ENCODE assay signal across 10 cellular contexts in genomic region chr15:74179983-74180688, GRCh38. TPM values are rescaled to one million over a fixed set of nuclear protein-coding genes. Genes with fewer than 3 reads are reported as not detected.
A peak's percentile ranks its signal among the peaks of the same experiment; 100 is the strongest.
DNase-seq lines count a peak whose midpoint lies in the region; ATAC-seq and TF ChIP-seq lines count a peak whose summit lies in the region.
"Had no signal": no experiment of that assay in that cellular context is flagged by ENCODE, and none has a peak within 500 bp of the region (broad histone marks: within the 10 kb centered on the region; RNA-seq: fewer than 3 reads in every experiment).

No MANE protein-coding gene starts in this region.

- ATAC-seq in GM21723 (IDR thresholded peaks at IDR 0.05; ENCODE audit: unreplicated experiment): no peak

- H3K4me3 ChIP-seq in ascending aorta (no peak overlapping the region), left ventricle myocardium inferior (peak overlapping the region; percentile 11), skeletal muscle tissue (ENCODE audit: low read length in 3 of 3) (peak overlapping the region in 1 of 3 donors; percentile 29)

- H3K27me3 Mint-ChIP-seq in H9 (ENCODE audit: low read depth) (peaks cover 30% of the 10 kb centered on the region), type B pancreatic cell (peaks cover 14% of the 10 kb centered on the region)
- H3K27me3 Mint-ChIP-seq: activated CD4-positive, alpha-beta T cell treated with anti-CD3 and anti-CD28 coated beads, Interleukin-2, amount 10 ng/mL, durations not matched to agents 24 days and 14 days had no signal

- WGBS in H9 (ENCODE audit: extremely low coverage, insufficient read length, low lambda C conversion rate): no CpG with 5 or more reads among the region's 13 CpGs

- no peak overlapping the region for H3K56ac ChIP-seq in H9 (ENCODE audit: insufficient read length, low read depth, low read length)

- DNase-seq in H9: no peak
- peak in 1 of 2 donors; percentile 7 for DNase-seq in ascending aorta (ENCODE audit: low spot score in 2 of 2)
- peak; percentile 44 for DNase-seq in left ventricle myocardium inferior
- DNase-seq in retina: no peak
- DNase-seq in type B pancreatic cell (ENCODE audit: extremely low spot score, unreplicated experiment): no peak
- no peak for DNase-seq in caudate nucleus (lab: John Stamatoyannopoulos, UW)
- DNase-seq: activated CD4-positive, alpha-beta T cell treated with anti-CD3 and anti-CD28 coated beads, Interleukin-2, amount 10 ng/mL, durations not matched to agents 24 days and 14 days had no signal

- no peaks in the 10 kb centered on the region for H3K4me1 ChIP-seq in H9 (ENCODE audit: insufficient read depth, low read length)
- peaks cover 35 to 51% of the 10 kb centered on the region in 2 donors for H3K4me1 ChIP-seq in ascending aorta
- peaks cover 51% of the 10 kb centered on the region for H3K4me1 ChIP-seq in left ventricle myocardium inferior
- H3K4me1 ChIP-seq in skeletal muscle tissue (ENCODE audit: control insufficient read depth in 3 of 3, insufficient read depth in 3 of 3, low read length in 3 of 3): peaks cover 36 to 53% (median 47%) of the 10 kb centered on the region in 3 donors

- H3K4ac ChIP-seq in H9 (ENCODE audit: low read depth, low read length): no peak overlapping the region

- H3K79me2 ChIP-seq in H9 (ENCODE audit: insufficient read depth, low read length): no peaks in the 10 kb centered on the region

- H3K27me3 ChIP-seq in H9 (ENCODE audit: insufficient read depth, low read length) (no peaks in the 10 kb centered on the region), ascending aorta (no peaks in the 10 kb centered on the region), left ventricle myocardium inferior (ENCODE audit: low read depth) (no peaks in the 10 kb centered on the region), skeletal muscle tissue (ENCODE audit: control insufficient read depth in 3 of 3, insufficient read depth in 3 of 3, low read length in 3 of 3) (peaks cover 0 to 9% (median 3%) of the 10 kb centered on the region in 3 donors)

- H2BK5ac ChIP-seq in H9 (ENCODE audit: insufficient read length, low read length): no peak overlapping the region

- TF ChIP-seq CTCF in H9 (conservative IDR thresholded peaks at IDR 0.05) (0 out of 3 replicates have a peak, but pooled peaks have one; percentile 8), ascending aorta (IDR thresholded peaks at IDR 0.05) (no peak), left ventricle myocardium inferior (IDR thresholded peaks at IDR 0.05; ENCODE audit: borderline replicate concordance) (no peak), type B pancreatic cell (conservative IDR thresholded peaks at IDR 0.05) (no peak)

- H3K36me3 ChIP-seq in ascending aorta (peaks cover 0 to 7% of the 10 kb centered on the region in 2 donors), left ventricle myocardium inferior (no peaks in the 10 kb centered on the region), skeletal muscle tissue (ENCODE audit: control insufficient read depth in 3 of 3, insufficient read depth in 3 of 3, low read length in 3 of 3) (peaks cover 0 to 2% (median 0%) of the 10 kb centered on the region in 3 donors)

- H3K4me3 Mint-ChIP-seq in H9 (no peak overlapping the region), type B pancreatic cell (no peak overlapping the region)
- H3K4me3 Mint-ChIP-seq: activated CD4-positive, alpha-beta T cell treated with anti-CD3 and anti-CD28 coated beads, Interleukin-2, amount 10 ng/mL, durations not matched to agents 24 days and 14 days had no signal

- H3K27ac ChIP-seq in H9 (ENCODE audit: insufficient read length, low read depth, low read length): no peak overlapping the region
- H3K27ac ChIP-seq in ascending aorta: peak overlapping the region; percentile 80 to 82
- peak overlapping the region; percentile 83 for H3K27ac ChIP-seq in left ventricle myocardium inferior (replicated peaks)
- H3K27ac ChIP-seq in skeletal muscle tissue (ENCODE audit: low read depth, low read length): peak overlapping the region; percentile 25
- no peak overlapping the region for H3K27ac ChIP-seq in caudate nucleus (ENCODE audit: low read depth, low read length)

- no peak overlapping the region for H3K23ac ChIP-seq in H9 (ENCODE audit: insufficient read length, low read depth, low read length)

- H3K27ac Mint-ChIP-seq in H9 (peak overlapping the region in 1 of 3 experiments; percentile 83; a peak in 1 of 7 replicates), type B pancreatic cell (no peak overlapping the region)
- H3K27ac Mint-ChIP-seq: activated CD4-positive, alpha-beta T cell treated with anti-CD3 and anti-CD28 coated beads, Interleukin-2, amount 10 ng/mL, durations not matched to agents 24 days and 14 days had no signal

- no peaks in the 10 kb centered on the region for H3K9me3 ChIP-seq in H9 (ENCODE audit: control insufficient read depth, low read depth, low read length)
- no peaks in the 10 kb centered on the region for H3K9me3 ChIP-seq in ascending aorta
- no peaks in the 10 kb centered on the region for H3K9me3 ChIP-seq in left ventricle myocardium inferior (replicated peaks)
- no peaks in the 10 kb centered on the region for H3K9me3 ChIP-seq in skeletal muscle tissue (ENCODE audit: control insufficient read depth in 3 of 3, low read length in 3 of 3)

- H3K9ac ChIP-seq in H9 (ENCODE audit: extremely low read depth, insufficient read length, low read length): no peak overlapping the region
- H3K9ac ChIP-seq in skeletal muscle tissue (ENCODE audit: low read depth in 1 of 3, low read length in 3 of 3): no peak overlapping the region

- no peak overlapping the region for H4K5ac ChIP-seq in H9 (ENCODE audit: insufficient read length, low read depth, low read length)

- H2BK12ac ChIP-seq in H9 (ENCODE audit: insufficient read length, low read depth, low read length): no peak overlapping the region

- no peak overlapping the region for H3K4me2 ChIP-seq in H9 (ENCODE audit: insufficient read depth, insufficient read length, low read length)

- H2BK15ac ChIP-seq in H9 (ENCODE audit: low read depth, low read length): no peak overlapping the region

- no peak overlapping the region for H2BK120ac ChIP-seq in H9 (ENCODE audit: low read depth, low read length, poor library complexity, severe bottlenecking)

- H3K14ac ChIP-seq in H9 (ENCODE audit: insufficient read depth, low read length): no peak overlapping the region

- H3K9me3 Mint-ChIP-seq in H9 (no peaks in the 10 kb centered on the region), type B pancreatic cell (no peaks in the 10 kb centered on the region)
- H3K9me3 Mint-ChIP-seq: activated CD4-positive, alpha-beta T cell treated with anti-CD3 and anti-CD28 coated beads, Interleukin-2, amount 10 ng/mL, durations not matched to agents 24 days and 14 days had no signal

- no peak overlapping the region for H2BK20ac ChIP-seq in H9 (ENCODE audit: low read depth, low read length, poor library complexity, severe bottlenecking)

- no peak overlapping the region for H2AFZ ChIP-seq in H9 (ENCODE audit: low read length)

- H4K20me1 ChIP-seq in H9 (ENCODE audit: control insufficient read depth, insufficient read depth, insufficient read length): no peaks in the 10 kb centered on the region

- no peaks in the 10 kb centered on the region for H3K79me1 ChIP-seq in H9 (ENCODE audit: insufficient read depth, low read depth, low read length, poor library complexity, severe bottlenecking)

- no peak overlapping the region for H3K18ac ChIP-seq in H9 (ENCODE audit: insufficient read length, low read depth, low read length)

- no peak overlapping the region for H2AK5ac ChIP-seq in H9 (ENCODE audit: insufficient read length, low read length)

- H4K91ac ChIP-seq in H9 (ENCODE audit: insufficient read length, low read depth, low read length): no peak overlapping the region

- no peaks in the 10 kb centered on the region for H3K23me2 ChIP-seq in H9 (ENCODE audit: insufficient read length, low read depth, low read length, poor library complexity, severe bottlenecking)

- no peak overlapping the region for H4K8ac ChIP-seq in H9 (replicated peaks; ENCODE audit: insufficient read length, low read depth, low read length)

- H3K36me3 Mint-ChIP-seq in H9 (ENCODE audit: insufficient read depth in 1 of 3, low read depth in 3 of 3): peaks cover 0 to 4% (median 0%) of the 10 kb centered on the region in 3 experiments; a peak in 2 of 7 replicates
- peaks cover 10% of the 10 kb centered on the region for H3K36me3 Mint-ChIP-seq in type B pancreatic cell

- no peak overlapping the region for H3T11ph ChIP-seq in H9 (ENCODE audit: low read length)

- intact Hi-C loops in ascending aorta (cut with DNase I) (loop anchor here (2.0 kb wide), 1 partner anchor 61 kb away; no protein-coding TSS in a partner anchor), left ventricle myocardium inferior (cut with micrococcal nuclease) (no loop called here)

- H3K4me1 Mint-ChIP-seq in H9: peaks cover 15 to 32% of the 10 kb centered on the region in 2 experiments
- peaks cover 38% of the 10 kb centered on the region for H3K4me1 Mint-ChIP-seq in type B pancreatic cell (ENCODE audit: unreplicated experiment)
- H3K4me1 Mint-ChIP-seq: activated CD4-positive, alpha-beta T cell treated with anti-CD3 and anti-CD28 coated beads, Interleukin-2, amount 10 ng/mL, durations not matched to agents 24 days and 14 days had no signal

RNA-seq across cellular contexts. Expression of gene ISLR, which starts 6.6 kb away (rescaled TPM):
- 0.11 and 0.35 TPM in 2 replicates for total RNA-seq in H9 (2021)
- total RNA-seq in ascending aorta: 211 TPM
- total RNA-seq in left ventricle myocardium inferior: 12.7 TPM
- 85.6 TPM for total RNA-seq in skeletal muscle tissue
- total RNA-seq in type B pancreatic cell (ENCODE audit: low replicate concordance): 0.24 and 41.6 TPM in 2 replicates
- total RNA-seq: activated CD4-positive, alpha-beta T cell treated with anti-CD3 and anti-CD28 coated beads, Interleukin-2, amount 10 ng/mL, durations not matched to agents 24 days and 14 days had no signal

RNA-seq across cellular contexts. Expression of gene STRA6, which starts 22.5 kb away (rescaled TPM):
- total RNA-seq in H9 (2021) (11.2 and 12.8 TPM in 2 replicates), ascending aorta (not detected), left ventricle myocardium inferior (not detected), skeletal muscle tissue (1.0 TPM), type B pancreatic cell (ENCODE audit: low replicate concordance) (19.2 and 158 TPM in 2 replicates)
- total RNA-seq: activated CD4-positive, alpha-beta T cell treated with anti-CD3 and anti-CD28 coated beads, Interleukin-2, amount 10 ng/mL, durations not matched to agents 24 days and 14 days had no signal

RNA-seq across cellular contexts. Expression of gene ISLR2, which starts 49.8 kb away (rescaled TPM):
- total RNA-seq in H9 (2021) (0.09 TPM in 2 replicates), ascending aorta (0.64 TPM), left ventricle myocardium inferior (2.6 TPM), skeletal muscle tissue (2.1 TPM), type B pancreatic cell (ENCODE audit: low replicate concordance) (0.59 and 16.9 TPM in 2 replicates)
- total RNA-seq: activated CD4-positive, alpha-beta T cell treated with anti-CD3 and anti-CD28 coated beads, Interleukin-2, amount 10 ng/mL, durations not matched to agents 24 days and 14 days; renal cortical epithelial cell had no signal

RNA-seq across cellular contexts. Expression of gene CCDC33, which starts 56.0 kb away (rescaled TPM):
- total RNA-seq in H9 (2021) (4.5 and 4.6 TPM in 2 replicates), ascending aorta (not detected), left ventricle myocardium inferior (0.11 TPM), skeletal muscle tissue (0.52 TPM), type B pancreatic cell (ENCODE audit: low replicate concordance) (2.2 and 5.0 TPM in 2 replicates)
- total RNA-seq: activated CD4-positive, alpha-beta T cell treated with anti-CD3 and anti-CD28 coated beads, Interleukin-2, amount 10 ng/mL, durations not matched to agents 24 days and 14 days; renal cortical epithelial cell had no signal

Comparison
In these comparisons a context has a peak if more than half of its experiments do, and no peak if none do; other contexts are left out.
1. H3K27ac ChIP-seq: peak in ascending aorta (2 of 2), left ventricle myocardium inferior (single experiment) and skeletal muscle tissue (single experiment); none in H9 (single experiment) and caudate nucleus (single experiment).